9 cellular contexts compared by ENCODE assay signal in the genomic region with DNA sequence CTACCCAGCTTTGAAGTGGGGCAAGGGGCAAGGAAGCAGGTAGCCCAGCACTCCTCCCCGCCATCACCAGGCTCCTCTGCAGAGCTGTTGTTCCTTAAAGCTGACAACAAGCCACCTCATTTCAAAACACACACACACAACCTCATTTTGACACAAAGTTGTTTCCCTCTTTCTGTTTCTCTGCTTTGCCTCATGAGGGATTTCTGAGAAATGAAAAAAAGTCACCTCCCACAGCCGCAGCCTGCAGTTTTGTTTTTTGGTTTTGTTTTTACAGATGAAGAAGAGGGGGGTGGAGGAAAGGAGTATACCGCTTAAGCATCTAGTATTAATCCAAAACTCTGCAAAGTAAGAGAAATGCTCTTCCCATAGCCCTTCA. TPM values are rescaled to one million over a fixed set of nuclear protein-coding genes. Genes with fewer than 3 reads are reported as not detected.
DNase-seq lines count a peak whose midpoint lies in the region; ATAC-seq and TF ChIP-seq lines count a peak whose summit lies in the region.
"Had no signal": no experiment of that assay in that cellular context is flagged by ENCODE, and none has a peak within 500 bp of the region (broad histone marks: within the 10 kb centered on the region; RNA-seq: fewer than 3 reads in every experiment).

No MANE protein-coding gene starts in this region.

- peak overlapping the region; percentile 96 for H3K27ac Mint-ChIP-seq in HFFc6
- peak overlapping the region; percentile 99 for H3K27ac Mint-ChIP-seq in T-helper 1 cell treated with Interleukin-12 subunit alpha and Interleukin-12 subunit beta and Interleukin-4 antibody, amounts not matched to agents 30 μg/mL and 1 μg/mL, for 36 hours

- peaks cover 65% of the 10 kb centered on the region for H3K27me3 Mint-ChIP-seq in HFFc6 (ENCODE audit: insufficient read depth)
- H3K27me3 Mint-ChIP-seq in T-helper 1 cell treated with Interleukin-12 subunit alpha and Interleukin-12 subunit beta and Interleukin-4 antibody, amounts not matched to agents 30 μg/mL and 1 μg/mL, for 36 hours (ENCODE audit: low read depth): no peaks in the 10 kb centered on the region

- H3K27me3 ChIP-seq in tibial artery: no peaks in the 10 kb centered on the region

- H3K4me1 ChIP-seq in tibial artery: peaks cover 10 to 98% (median 91%) of the 10 kb centered on the region in 4 donors

- no peak for TF ChIP-seq CTCF in HFFc6 (IDR thresholded peaks at IDR 0.05)
- TF ChIP-seq CTCF in tibial artery (IDR thresholded peaks at IDR 0.05): no peak

- no peak for ATAC-seq in HG03045 (IDR thresholded peaks at IDR 0.05; ENCODE audit: unreplicated experiment)

- intact Hi-C loops in tibial artery (cut with DNase I; ENCODE audit: low total_unique reads): loop anchor here (10.0 kb wide), 1 partner anchor 407 kb away; the partner anchor contains the start of gene CERS2

- H3K4me1 Mint-ChIP-seq in HFFc6 (ENCODE audit: low read depth): peaks cover 76% of the 10 kb centered on the region
- H3K4me1 Mint-ChIP-seq in T-helper 1 cell treated with Interleukin-12 subunit alpha and Interleukin-12 subunit beta and Interleukin-4 antibody, amounts not matched to agents 30 μg/mL and 1 μg/mL, for 36 hours (ENCODE audit: low read depth): peaks cover 75% of the 10 kb centered on the region

- peaks cover 24% of the 10 kb centered on the region for H3K9me3 Mint-ChIP-seq in HFFc6
- H3K9me3 Mint-ChIP-seq in T-helper 1 cell treated with Interleukin-12 subunit alpha and Interleukin-12 subunit beta and Interleukin-4 antibody, amounts not matched to agents 30 μg/mL and 1 μg/mL, for 36 hours: no peaks in the 10 kb centered on the region

- H3K9me3 ChIP-seq in tibial artery: no peaks in the 10 kb centered on the region

- peak overlapping the region; percentile 96 for H3K4me3 Mint-ChIP-seq in HFFc6
- H3K4me3 Mint-ChIP-seq in T-helper 1 cell treated with Interleukin-12 subunit alpha and Interleukin-12 subunit beta and Interleukin-4 antibody, amounts not matched to agents 30 μg/mL and 1 μg/mL, for 36 hours: peak overlapping the region; percentile 84

- H3K36me3 ChIP-seq in tibial artery: peaks cover 4 to 18% (median 10%) of the 10 kb centered on the region in 3 donors

- peak; percentile 92 for DNase-seq in CD1c-positive myeloid dendritic cell (ENCODE audit: extremely low spot score)
- no peak for DNase-seq in HFFc6
- DNase-seq in caudate nucleus (lab: John Stamatoyannopoulos, UW): no peak
- peak; percentile 29 for DNase-seq in midbrain (lab: John Stamatoyannopoulos, UW)
- DNase-seq in tibial artery: no peak
- DNase-seq in NCI-H526 (lab: John Stamatoyannopoulos, UW): no peak

- peak overlapping the region; percentile 44 to 46 for H3K4me3 ChIP-seq in tibial artery

- H3K36me3 Mint-ChIP-seq in HFFc6 (ENCODE audit: low read depth): peaks cover 22% of the 10 kb centered on the region
- H3K36me3 Mint-ChIP-seq in T-helper 1 cell treated with Interleukin-12 subunit alpha and Interleukin-12 subunit beta and Interleukin-4 antibody, amounts not matched to agents 30 μg/mL and 1 μg/mL, for 36 hours (ENCODE audit: low read depth): peaks cover 42% of the 10 kb centered on the region

- peak overlapping the region; percentile 96 for H3K27ac ChIP-seq in caudate nucleus (ENCODE audit: low read depth, low read length)
- peak overlapping the region; percentile 99 for H3K27ac ChIP-seq in tibial artery

RNA-seq across cellular contexts. Expression of gene MCL1, which starts 12.1 kb away (rescaled TPM):
- 100 to 1,000 TPM; 155 to 170 (median 164) TPM for total RNA-seq in HFFc6 (2021; fragmentation: NEBNext Ultra II Directional; extraction: Animal tissue kit (Norgen Biotek cat#: 25700))

RNA-seq across cellular contexts. Expression of gene ADAMTSL4, which starts 18.1 kb away (rescaled TPM):
- 10 to 100 TPM; 33.7 to 61.2 (median 38.2) TPM for total RNA-seq in HFFc6 (2021; fragmentation: NEBNext Ultra II Directional; extraction: Animal tissue kit (Norgen Biotek cat#: 25700))

RNA-seq across cellular contexts. Expression of gene FALEC, which starts 51.8 kb away (rescaled TPM):
- total RNA-seq in HFFc6 (2021; fragmentation: NEBNext Ultra II Directional; extraction: Animal tissue kit (Norgen Biotek cat#: 25700)): under 1 TPM in 2 of 6 experiments, not detected in 4; 0.43 to 0.59 TPM
- total RNA-seq: lung microvascular endothelial cell had no signal

RNA-seq across cellular contexts. Expression of gene ECM1, which starts 59.4 kb away (rescaled TPM):
- total RNA-seq in HFFc6 (2021; fragmentation: NEBNext Ultra II Directional; extraction: Animal tissue kit (Norgen Biotek cat#: 25700)): 10 to 100 TPM; 30.8 to 52.0 (median 46.5) TPM

Comparison
In these comparisons a context has a peak if more than half of its experiments do, and no peak if none do; other contexts are left out.
1. DNase-seq: peak in CD1c-positive myeloid dendritic cell (single experiment) and midbrain (single experiment); none in HFFc6 (single experiment), caudate nucleus (0 of 61), tibial artery (0 of 2) and NCI-H526 (0 of 2).